In the genomic region with DNA sequence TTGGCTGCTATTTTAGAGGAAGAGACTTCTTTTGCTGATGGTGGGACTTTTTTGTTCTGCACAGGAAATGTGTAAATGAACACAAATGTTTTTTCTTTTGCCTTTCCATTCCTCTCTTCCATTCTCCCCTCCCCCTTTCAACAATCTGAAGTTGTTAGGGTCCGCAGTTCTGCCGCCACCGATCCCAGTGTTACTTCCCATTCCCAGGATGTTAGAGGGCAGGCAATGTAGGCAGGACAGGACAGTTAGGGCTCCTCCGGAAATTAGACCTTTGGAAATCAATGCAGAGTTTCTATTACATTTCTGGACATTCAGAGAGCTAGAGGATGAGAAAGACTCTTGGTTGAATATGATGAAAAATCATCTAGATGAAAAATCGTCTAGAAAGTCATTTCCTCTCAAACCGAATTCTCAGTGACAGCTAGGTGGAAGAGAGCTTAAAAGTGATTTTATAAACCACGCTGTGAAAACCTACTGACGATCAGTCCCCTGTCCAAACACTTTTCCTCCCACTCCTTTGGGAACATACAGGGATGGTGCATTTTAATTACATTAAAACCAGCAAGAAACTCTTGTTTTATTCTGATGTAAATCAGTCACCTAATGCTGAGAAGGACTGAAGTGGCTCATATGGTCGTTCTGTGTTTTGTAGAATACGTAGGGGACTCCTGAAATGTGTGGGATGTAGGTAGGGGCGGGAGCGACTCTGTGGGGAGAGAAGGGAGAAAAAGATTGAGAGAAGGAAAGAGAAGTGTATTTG, we compare ENCODE assay signal across 18 cellular contexts. TPM values are rescaled to one million over a fixed set of nuclear protein-coding genes. Genes with fewer than 3 reads are reported as not detected.
A peak's percentile ranks its signal among the peaks of the same experiment; 100 is the strongest.
DNase-seq lines count a peak whose midpoint lies in the region; ATAC-seq, FAIRE-seq and TF ChIP-seq lines count a peak whose summit lies in the region.
"Had no signal": no experiment of that assay in that cellular context is flagged by ENCODE, and none has a peak within 500 bp of the region (broad histone marks: within the 10 kb centered on the region; RNA-seq: fewer than 3 reads in every experiment).

No MANE protein-coding gene starts in this region.

- DNase-seq in left ventricle myocardium inferior (no peak), heart left ventricle (no peak), coronary artery (ENCODE audit: low spot score) (no peak), mesothelial cell of epicardium (ENCODE audit: low spot score in 2 of 2, unreplicated experiment in 2 of 2) (no peak), aorta (no peak), mucosa of gallbladder (ENCODE audit: low spot score) (no peak), frontal cortex (ENCODE audit: low spot score in 2 of 2) (no peak), HT-29 (ENCODE audit: low spot score) (no peak)
- DNase-seq: ACHN; effector CD8-positive, alpha-beta T cell; GOT3; NCI-H1048; NCI-H748 treated with DMSO at 0.1 percent for 48 hours; SHP77; stimulated activated CD4-positive, alpha-beta T cell treated with anti-CD3 and anti-CD28 coated beads, Interleukin-1b, Interleukin-23, amount 100 ng/mL, for 48 hours had no signal

- H3K9me3 Mint-ChIP-seq in mesothelial cell of epicardium = no peaks in the 10 kb centered on the region

- peak overlapping the region; percentile 54 for H3K4me3 Mint-ChIP-seq in mesothelial cell of epicardium

- peaks cover 95% of the 10 kb centered on the region for H3K27me3 Mint-ChIP-seq in mesothelial cell of epicardium (ENCODE audit: low read depth)

- FAIRE-seq in frontal cortex (lab: Jason Lieb, UNC) = no peak
- FAIRE-seq: TTC549 had no signal

- TF ChIP-seq CTCF in left ventricle myocardium inferior (IDR thresholded peaks at IDR 0.05; ENCODE audit: borderline replicate concordance) (no peak), heart left ventricle (IDR thresholded peaks at IDR 0.05) (no peak), coronary artery (IDR thresholded peaks at IDR 0.05) (no peak), mesothelial cell of epicardium (IDR thresholded peaks at IDR 0.05; ENCODE audit: unreplicated experiment) (no peak)

- no peaks in the 10 kb centered on the region for H3K9me3 ChIP-seq in left ventricle myocardium inferior (replicated peaks)
- no peaks in the 10 kb centered on the region for H3K9me3 ChIP-seq in heart left ventricle
- no peaks in the 10 kb centered on the region for H3K9me3 ChIP-seq in aorta (ENCODE audit: control insufficient read depth, low read length)
- H3K9me3 ChIP-seq: prostate gland had no signal

- intact Hi-C loops in left ventricle myocardium inferior (cut with micrococcal nuclease) = no loop called here
- intact Hi-C loops in heart left ventricle (cut with DNase I) = no loop called here
- intact Hi-C loops in aorta (cut with DNase I) = no loop called here

- no peak for ATAC-seq in heart left ventricle
- no peak for ATAC-seq in aorta (ENCODE audit: low FRiP score)

- H3K4me3 ChIP-seq in left ventricle myocardium inferior = peak overlapping the region; percentile 51
- no peak overlapping the region for H3K4me3 ChIP-seq in heart left ventricle
- H3K4me3 ChIP-seq in coronary artery = peak overlapping the region; percentile 62
- peak overlapping the region; percentile 14 to 19 for H3K4me3 ChIP-seq in aorta (ENCODE audit: low read length in 2 of 2)
- H3K4me3 ChIP-seq: lung, prostate gland had no signal

- H3K27me3 ChIP-seq in left ventricle myocardium inferior (ENCODE audit: low read depth) (peaks cover 93% of the 10 kb centered on the region), heart left ventricle (peaks cover 16 to 80% (median 58%) of the 10 kb centered on the region in 9 donors), aorta (ENCODE audit: control insufficient read depth in 1 of 2, insufficient read depth in 2 of 2, low read length in 1 of 2) (peaks cover 0 to 2% of the 10 kb centered on the region in 2 donors)

- WGBS in heart left ventricle, 4 donors = 3 to 5% (median 4%) methylated on average over 12 of the region's 12 CpGs
- WGBS in aorta, 2 donors = 8 to 11% methylated on average over 12 of the region's 12 CpGs

- peaks cover 12% of the 10 kb centered on the region for H3K4me1 ChIP-seq in left ventricle myocardium inferior
- peaks cover 0 to 11% (median 2%) of the 10 kb centered on the region in 12 donors for H3K4me1 ChIP-seq in heart left ventricle
- H3K4me1 ChIP-seq in aorta (ENCODE audit: control insufficient read depth in 1 of 2, insufficient read depth in 2 of 2, low read length in 2 of 2) = no peaks in the 10 kb centered on the region
- H3K4me1 ChIP-seq: prostate gland had no signal

- H3K27ac Mint-ChIP-seq in mesothelial cell of epicardium = no peak overlapping the region

- no peak overlapping the region for H3K27ac ChIP-seq in left ventricle myocardium inferior (replicated peaks)
- H3K27ac ChIP-seq in heart left ventricle = no peak overlapping the region
- no peak overlapping the region for H3K27ac ChIP-seq in coronary artery
- no peak overlapping the region for H3K27ac ChIP-seq in aorta (ENCODE audit: low read depth in 1 of 2, low read length in 2 of 2)
- H3K27ac ChIP-seq: prostate gland had no signal

- no peak for TF ChIP-seq POLR2A in heart left ventricle (IDR thresholded peaks at IDR 0.05)

- no peaks in the 10 kb centered on the region for H3K36me3 Mint-ChIP-seq in mesothelial cell of epicardium

- H3K36me3 ChIP-seq in left ventricle myocardium inferior (no peaks in the 10 kb centered on the region), heart left ventricle (no peaks in the 10 kb centered on the region), aorta (ENCODE audit: control insufficient read depth in 1 of 2, insufficient read depth in 2 of 2, low read length in 1 of 2) (no peaks in the 10 kb centered on the region)
- H3K36me3 ChIP-seq: prostate gland had no signal

- H3K4me1 Mint-ChIP-seq in mesothelial cell of epicardium = peaks cover 12% of the 10 kb centered on the region

RNA-seq across cellular contexts. Expression of a gene that starts 17.9 kb away (rescaled TPM):
- total RNA-seq in left ventricle myocardium inferior = not detected
- total RNA-seq in heart left ventricle = not detected
- not detected for polyA plus RNA-seq in heart left ventricle
- total RNA-seq in mesothelial cell of epicardium = not detected in 3 replicates
- total RNA-seq in aorta = not detected
- not detected for polyA plus RNA-seq in aorta
- total RNA-seq in mucosa of gallbladder = not detected
- total RNA-seq in frontal cortex = 65.2 TPM
- not detected in 2 replicates for total RNA-seq in HT-29 (2014; rRNA removed; shearing (Covaris generic))

Comparison
In these comparisons a context has a peak if more than half of its experiments do, and no peak if none do; other contexts are left out.
1. H3K4me3 ChIP-seq: peak in left ventricle myocardium inferior (single experiment), coronary artery (single experiment) and aorta (2 of 2); none in heart left ventricle (0 of 12).
2. RNA of a gene that starts 17.9 kb away (total RNA-seq): 65.2 TPM in frontal cortex (single experiment); not detected in aorta, not detected in left ventricle myocardium inferior (single experiment), not detected in heart left ventricle, not detected in mesothelial cell of epicardium, not detected in mucosa of gallbladder (single experiment) and not detected in HT-29; every median in the first group is over 10 times any median in the second.